ENCODE assay signal across 1 cellular context in genomic region chr7:92782855-92783254, GRCh38.
TF ChIP-seq lines count a peak whose summit lies in the region.

No MANE protein-coding gene starts in this region.

TF ChIP-seq in WTC11, 78 proteins besides CTCF, POLR2A, EP300 and RAD21 (continued from another document):
- TF ChIP-seq PREB (CRISPR knock-in tag; IDR thresholded peaks at IDR 0.05; ENCODE audit: borderline replicate concordance): no peak
- no peak for TF ChIP-seq JUN (CRISPR knock-in tag; IDR thresholded peaks at IDR 0.05)
- no peak for TF ChIP-seq FOXJ3 (CRISPR knock-in tag; IDR thresholded peaks at IDR 0.05; ENCODE audit: borderline replicate concordance)
- TF ChIP-seq, protein P1, sequence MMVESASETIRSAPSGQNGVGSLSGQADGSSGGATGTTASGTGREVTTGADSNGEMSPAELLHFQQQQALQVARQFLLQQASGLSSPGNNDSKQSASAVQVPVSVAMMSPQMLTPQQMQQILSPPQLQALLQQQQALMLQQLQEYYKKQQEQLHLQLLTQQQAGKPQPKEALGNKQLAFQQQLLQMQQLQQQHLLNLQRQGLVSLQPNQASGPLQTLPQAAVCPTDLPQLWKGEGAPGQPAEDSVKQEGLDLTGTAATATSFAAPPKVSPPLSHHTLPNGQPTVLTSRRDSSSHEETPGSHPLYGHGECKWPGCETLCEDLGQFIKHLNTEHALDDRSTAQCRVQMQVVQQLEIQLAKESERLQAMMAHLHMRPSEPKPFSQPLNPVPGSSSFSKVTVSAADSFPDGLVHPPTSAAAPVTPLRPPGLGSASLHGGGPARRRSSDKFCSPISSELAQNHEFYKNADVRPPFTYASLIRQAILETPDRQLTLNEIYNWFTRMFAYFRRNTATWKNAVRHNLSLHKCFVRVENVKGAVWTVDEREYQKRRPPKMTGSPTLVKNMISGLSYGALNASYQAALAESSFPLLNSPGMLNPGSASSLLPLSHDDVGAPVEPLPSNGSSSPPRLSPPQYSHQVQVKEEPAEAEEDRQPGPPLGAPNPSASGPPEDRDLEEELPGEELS (CRISPR knock-in tag; IDR thresholded peaks at IDR 0.05): no peak
- TF ChIP-seq MXD4 (CRISPR knock-in tag; IDR thresholded peaks at IDR 0.05; ENCODE audit: borderline replicate concordance): no peak
- no peak for TF ChIP-seq STAT6 (CRISPR knock-in tag; conservative IDR thresholded peaks at IDR 0.05; ENCODE audit: low read depth)
- no peak for TF ChIP-seq ZMAT4 (CRISPR knock-in tag; IDR thresholded peaks at IDR 0.05)
- TF ChIP-seq ESRRA (CRISPR knock-in tag; IDR thresholded peaks at IDR 0.05; ENCODE audit: borderline replicate concordance): no peak
- TF ChIP-seq ZSCAN18 (CRISPR knock-in tag; IDR thresholded peaks at IDR 0.05): no peak
- no peak for TF ChIP-seq GTF2I (CRISPR knock-in tag; conservative IDR thresholded peaks at IDR 0.05)
- no peak for TF ChIP-seq HMGA2 (CRISPR knock-in tag; IDR thresholded peaks at IDR 0.05)
- TF ChIP-seq, protein P2, sequence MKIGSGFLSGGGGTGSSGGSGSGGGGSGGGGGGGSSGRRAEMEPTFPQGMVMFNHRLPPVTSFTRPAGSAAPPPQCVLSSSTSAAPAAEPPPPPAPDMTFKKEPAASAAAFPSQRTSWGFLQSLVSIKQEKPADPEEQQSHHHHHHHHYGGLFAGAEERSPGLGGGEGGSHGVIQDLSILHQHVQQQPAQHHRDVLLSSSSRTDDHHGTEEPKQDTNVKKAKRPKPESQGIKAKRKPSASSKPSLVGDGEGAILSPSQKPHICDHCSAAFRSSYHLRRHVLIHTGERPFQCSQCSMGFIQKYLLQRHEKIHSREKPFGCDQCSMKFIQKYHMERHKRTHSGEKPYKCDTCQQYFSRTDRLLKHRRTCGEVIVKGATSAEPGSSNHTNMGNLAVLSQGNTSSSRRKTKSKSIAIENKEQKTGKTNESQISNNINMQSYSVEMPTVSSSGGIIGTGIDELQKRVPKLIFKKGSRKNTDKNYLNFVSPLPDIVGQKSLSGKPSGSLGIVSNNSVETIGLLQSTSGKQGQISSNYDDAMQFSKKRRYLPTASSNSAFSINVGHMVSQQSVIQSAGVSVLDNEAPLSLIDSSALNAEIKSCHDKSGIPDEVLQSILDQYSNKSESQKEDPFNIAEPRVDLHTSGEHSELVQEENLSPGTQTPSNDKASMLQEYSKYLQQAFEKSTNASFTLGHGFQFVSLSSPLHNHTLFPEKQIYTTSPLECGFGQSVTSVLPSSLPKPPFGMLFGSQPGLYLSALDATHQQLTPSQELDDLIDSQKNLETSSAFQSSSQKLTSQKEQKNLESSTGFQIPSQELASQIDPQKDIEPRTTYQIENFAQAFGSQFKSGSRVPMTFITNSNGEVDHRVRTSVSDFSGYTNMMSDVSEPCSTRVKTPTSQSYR (CRISPR knock-in tag; IDR thresholded peaks at IDR 0.05): no peak
- TF ChIP-seq NFE2L1 (CRISPR knock-in tag; IDR thresholded peaks at IDR 0.05): no peak
- no peak for TF ChIP-seq ZNF423 (CRISPR knock-in tag; IDR thresholded peaks at IDR 0.05)
- TF ChIP-seq TCF7 (CRISPR knock-in tag; IDR thresholded peaks at IDR 0.05; ENCODE audit: low read depth): no peak
- TF ChIP-seq ARID4B (CRISPR knock-in tag; IDR thresholded peaks at IDR 0.05; ENCODE audit: borderline replicate concordance): no peak
- no peak for TF ChIP-seq ZNF263 (CRISPR knock-in tag; IDR thresholded peaks at IDR 0.05; ENCODE audit: low read depth)
- TF ChIP-seq ZBTB21 (CRISPR knock-in tag; IDR thresholded peaks at IDR 0.05; ENCODE audit: borderline replicate concordance): no peak
- TF ChIP-seq TEAD4 (CRISPR knock-in tag; IDR thresholded peaks at IDR 0.05): no peak
